In the genomic region with DNA sequence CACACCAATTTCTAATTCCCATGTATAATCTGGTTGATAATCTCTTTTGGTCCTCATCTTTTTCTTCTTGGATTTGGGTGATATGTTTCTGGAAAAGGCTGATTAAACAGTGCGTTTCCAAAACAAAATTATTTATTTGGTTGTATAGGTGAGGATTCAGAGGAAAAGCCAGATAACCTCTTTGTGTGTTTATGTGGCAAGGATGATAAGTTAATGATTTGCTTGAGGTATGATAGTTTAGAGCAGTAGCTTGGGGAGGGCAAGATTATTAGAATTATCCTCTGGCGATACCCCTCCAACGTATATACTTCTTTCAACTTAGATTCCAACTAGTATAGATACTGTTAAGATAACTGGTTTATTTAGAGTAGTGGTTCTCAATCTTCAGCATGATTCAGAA, we compare ENCODE assay signal across 9 cellular contexts.
"Had no signal": no experiment of that assay in that cellular context is flagged by ENCODE, and none has a peak within 500 bp of the region (broad histone marks: within the 10 kb centered on the region; RNA-seq: fewer than 3 reads in every experiment).

No MANE protein-coding gene starts in this region.

- H3K36me3 ChIP-seq: HAP-1 had no signal

- H3K4me3 ChIP-seq: GM23248, HAP-1, K562 had no signal

- H3K27ac ChIP-seq: GM23248, HL-60 had no signal

- H3K4me1 ChIP-seq: HAP-1 had no signal

- H2AFZ ChIP-seq: GM23248 had no signal

- ATAC-seq: HCT116, K562 had no signal

- FAIRE-seq: K562 had no signal

- H3K9me3 ChIP-seq: HAP-1 had no signal

- H3K9ac ChIP-seq: GM23248 had no signal

- DNase-seq: GM23248, GOT3, H7, HFFc6, IMR-90 had no signal
